Comparison of ENCODE assay signal across 1 cellular context in genomic region chr10:102064868-102065560, GRCh38.
A peak's percentile ranks its signal among the peaks of the same experiment; 100 is the strongest.
TF ChIP-seq lines count a peak whose summit lies in the region.

Gene HPS6, plus strand, starts transcription at chr10:102065349. Its CDS starts 126 bp downstream, at chr10:102065475.

TF ChIP-seq in K562, 482 proteins besides CTCF, POLR2A, EP300 and RAD21 (continued from another document and continues in another):
- TF ChIP-seq ZBTB40 (IDR thresholded peaks at IDR 0.05) (no peak), ZBTB40 (CRISPR knock-in tag; IDR thresholded peaks at IDR 0.05) (no peak), KAT7 (CRISPR knock-in tag; IDR thresholded peaks at IDR 0.05; ENCODE audit: borderline replicate concordance) (no peak), ELF1 (tag; IDR thresholded peaks at IDR 0.05) (peak; percentile 91), RBM15 (IDR thresholded peaks at IDR 0.05; ENCODE audit: insufficient read depth, low read length) (no peak), MTA2 (IDR thresholded peaks at IDR 0.05; ENCODE audit: low read depth) (no peak), SPI1 (IDR thresholded peaks at IDR 0.05; ENCODE audit: borderline replicate concordance, low read depth, low read length) (no peak), HIVEP1 (CRISPR knock-in tag; IDR thresholded peaks at IDR 0.05) (no peak), TFE3 (CRISPR knock-in tag; IDR thresholded peaks at IDR 0.05) (no peak), CEBPG (CRISPR knock-in tag; IDR thresholded peaks at IDR 0.05) (no peak), CEBPG (tag; conservative IDR thresholded peaks at IDR 0.05 in 1 of 2, IDR thresholded peaks at IDR 0.05 in 1 of 2) (no peak), AFF1 (IDR thresholded peaks at IDR 0.05; ENCODE audit: low read depth in 1 of 2, partially characterized antibody in 2 of 2) (no peak), NCOR1 (IDR thresholded peaks at IDR 0.05) (no peak), ZNF224 (CRISPR knock-in tag; IDR thresholded peaks at IDR 0.05) (no peak), POLR3A (IDR thresholded peaks at IDR 0.05; ENCODE audit: borderline replicate concordance, extremely low read depth, insufficient read depth, insufficient read length) (no peak), ZBTB33 (CRISPR knock-in tag; IDR thresholded peaks at IDR 0.05) (no peak), ZNF740 (CRISPR knock-in tag; IDR thresholded peaks at IDR 0.05) (no peak), ZNF740 (tag; IDR thresholded peaks at IDR 0.05) (no peak), PURB (CRISPR knock-in tag; IDR thresholded peaks at IDR 0.05; ENCODE audit: low read depth) (no peak), FOXK1 (CRISPR knock-in tag; IDR thresholded peaks at IDR 0.05; ENCODE audit: borderline replicate concordance) (no peak), HNRNPL (IDR thresholded peaks at IDR 0.05; ENCODE audit: low read depth, low read length) (peak; percentile 81; the same call in 1 of the 2 replicates), CREB3L1 (IDR thresholded peaks at IDR 0.05; ENCODE audit: borderline replicate concordance, low read depth) (0 out of 2 replicates have a peak, but pooled peaks have one; percentile 21), NFE2 (IDR thresholded peaks at IDR 0.05; ENCODE audit: low read depth) (no peak), ZBTB5 (IDR thresholded peaks at IDR 0.05) (no peak), NR0B1 (IDR thresholded peaks at IDR 0.05; ENCODE audit: partially characterized antibody) (no peak), SAFB (IDR thresholded peaks at IDR 0.05; ENCODE audit: borderline replicate concordance, low read depth, low read length) (no peak), ZNF263 (CRISPR knock-in tag; IDR thresholded peaks at IDR 0.05; ENCODE audit: borderline replicate concordance) (no peak), TAF1 (IDR thresholded peaks at IDR 0.05; ENCODE audit: control insufficient read depth, extremely low read depth, insufficient read depth, low read length, severe bottlenecking) (peak; percentile 61), ILF3 (IDR thresholded peaks at IDR 0.05; ENCODE audit: borderline replicate concordance) (no peak), SMAD1 (IDR thresholded peaks at IDR 0.05; ENCODE audit: low read depth, low read length, partially characterized antibody) (no peak), KAT8 (IDR thresholded peaks at IDR 0.05; ENCODE audit: low read depth) (no peak), EWSR1 (IDR thresholded peaks at IDR 0.05; ENCODE audit: borderline replicate concordance, low read depth, partially characterized antibody) (no peak), RFX1 (IDR thresholded peaks at IDR 0.05) (no peak)
